In the genomic region with DNA sequence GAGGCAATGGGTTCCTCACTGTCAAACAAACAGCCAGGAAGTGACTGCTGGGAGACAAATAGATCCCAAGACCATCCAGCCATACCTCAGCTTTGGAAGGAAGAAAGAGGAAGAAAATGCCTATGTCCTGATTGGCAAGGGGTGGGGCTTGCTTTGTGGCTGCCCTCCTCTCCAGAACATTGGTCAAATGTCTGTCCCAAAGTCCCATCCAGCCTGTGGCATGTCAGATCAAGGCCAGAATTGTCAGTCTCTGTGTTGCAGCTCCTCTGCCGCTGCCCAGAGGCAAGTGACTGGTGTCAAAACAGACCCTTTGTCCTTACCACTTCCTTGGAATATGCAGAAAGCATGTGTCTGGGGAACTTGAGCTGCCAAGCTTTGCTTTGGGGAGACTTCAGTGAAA, we compare ENCODE assay signal across 22 cellular contexts.
"Had no signal": no experiment of that assay in that cellular context is flagged by ENCODE, and none has a peak within 500 bp of the region (broad histone marks: within the 10 kb centered on the region; RNA-seq: fewer than 3 reads in every experiment).

No MANE protein-coding gene starts in this region.

- H3K36me3 ChIP-seq: gastrocnemius medialis, spleen, vagina, WERI-Rb-1 had no signal

- H3K4me3 ChIP-seq: gastrocnemius medialis, mucosa of descending colon, spleen, testis, vagina had no signal

- H3K27ac ChIP-seq: gastrocnemius medialis, spleen, testis, vagina, WERI-Rb-1 had no signal

- DNase-seq: activated CD4-positive, alpha-beta T cell treated with anti-CD3 and anti-CD28 coated beads, Interleukin-2, amount 10 ng/mL, durations not matched to agents 7 days and 5 days; activated CD4-positive, CD25-positive, alpha-beta regulatory T cell treated with anti-CD3 and anti-CD28 coated beads, Interleukin-2, amount 50 U/mL, for 72 hours; activated CD8-positive, alpha-beta T cell treated with anti-CD3 and anti-CD28 coated beads for 36 hours; activated gamma-delta T cell treated with Interleukin-2 at 50 U/mL for 16 hours; activated T-cell treated with anti-CD3 and anti-CD28 coated beads, Interleukin-2, amount 50 U/mL, for 1 hour; aorta; effector memory CD8-positive, alpha-beta T cell; gastrocnemius medialis; left cardiac atrium; mesenchymal stem cell; mucosa of descending colon; naive B cell; retina; spleen; stimulated activated CD4-positive, alpha-beta T cell treated with anti-CD3 and anti-CD28 coated beads, Interleukin-4, amount 100 ng/mL, for 1 hour; stimulated activated naive CD4-positive, alpha-beta T cell; testis; trophoblast cell; WERI-Rb-1 had no signal

- H3K4me1 ChIP-seq: gastrocnemius medialis, testis, vagina had no signal

- H3K9me3 ChIP-seq: testis, vagina had no signal

- H3K27me3 ChIP-seq: gastrocnemius medialis, testis, vagina had no signal

- ATAC-seq: activated CD8-positive, alpha-beta T cell treated with anti-CD3 and anti-CD28 coated beads for 36 hours; activated naive CD4-positive, alpha-beta T cell treated with anti-CD3 and anti-CD28 coated beads, Interleukin-2, amount 50 U/mL, for 72 hours; effector memory CD8-positive, alpha-beta T cell; esophagus mucosa; gastrocnemius medialis; left cardiac atrium; mucosa of descending colon had no signal
